In genomic region chr6:9307187-9307586, GRCh38 we compare ENCODE assay signal across 5 cellular contexts.
"Had no signal": no experiment of that assay in that cellular context is flagged by ENCODE, and none has a peak within 500 bp of the region (broad histone marks: within the 10 kb centered on the region; RNA-seq: fewer than 3 reads in every experiment).

No MANE protein-coding gene starts in this region.

- H3K4me3 ChIP-seq: K562 had no signal

- DNase-seq: IMR-90, KBM-7 had no signal

- H3K27ac ChIP-seq: HL-60 had no signal

- ATAC-seq: HepG2, K562 had no signal
